14 cellular contexts compared by ENCODE assay signal in genomic region chr2:101241158-101241557, GRCh38.
"Had no signal": no experiment of that assay in that cellular context is flagged by ENCODE, and none has a peak within 500 bp of the region (broad histone marks: within the 10 kb centered on the region; RNA-seq: fewer than 3 reads in every experiment).

No MANE protein-coding gene starts in this region.

- H3K27me3 ChIP-seq: colonic mucosa, heart left ventricle, ovary, spleen had no signal

- DNase-seq: activated CD4-positive, alpha-beta T cell treated with anti-CD3 and anti-CD28 coated beads for 48 hours; activated CD8-positive, alpha-beta memory T cell treated with anti-CD3 and anti-CD28 coated beads, Interleukin-2, amount 50 U/mL, for 48 hours; activated naive CD4-positive, alpha-beta T cell; aorta; heart left ventricle; ovary; right cardiac atrium; spleen; stimulated activated CD4-positive, alpha-beta T cell treated with anti-CD3 and anti-CD28 coated beads, Interleukin-1b, Interleukin-23, amount 100 ng/mL, for 48 hours; T1000 had no signal

- H3K4me3 ChIP-seq: colonic mucosa, heart left ventricle, ovary, spleen had no signal

- ATAC-seq: activated CD8-positive, alpha-beta T cell treated with anti-CD3 and anti-CD28 coated beads, Interleukin-2, amount 10 ng/mL, durations not matched to agents 7 days and 5 days; heart left ventricle; left lobe of liver; right cardiac atrium; stimulated activated memory B cell treated with anti-CD40 and anti-IgM and Interleukin-4, amounts not matched to agents 10 μg/mL and 1 μg/mL and 100 μg/mL, for 72 hours had no signal

- H3K9me3 ChIP-seq: colonic mucosa, ovary had no signal

- H3K4me1 ChIP-seq: colonic mucosa, spleen had no signal

- H3K27ac ChIP-seq: ovary, spleen had no signal

- H3K36me3 ChIP-seq: colonic mucosa, heart left ventricle, ovary, spleen had no signal
